8 cellular contexts compared by ENCODE assay signal in the genomic region with DNA sequence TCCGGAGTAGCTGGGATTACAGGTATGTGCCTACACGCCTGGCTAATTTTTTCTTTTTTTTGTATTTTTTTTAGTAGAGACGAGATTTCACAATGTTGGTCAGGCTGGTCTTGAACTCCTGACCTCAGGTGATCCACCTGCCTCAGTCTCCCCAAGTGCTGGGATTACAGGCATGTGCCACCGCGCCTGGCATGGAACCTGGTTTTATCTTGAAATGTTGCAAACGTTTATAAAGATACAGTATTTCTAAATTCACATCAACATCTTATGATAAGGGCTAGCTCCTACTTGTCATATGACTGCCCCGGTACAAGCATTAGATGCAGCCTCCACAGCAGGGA. TPM values are rescaled to one million over a fixed set of nuclear protein-coding genes. Genes with fewer than 3 reads are reported as not detected.
DNase-seq lines count a peak whose midpoint lies in the region; TF ChIP-seq lines count a peak whose summit lies in the region.

No MANE protein-coding gene starts in this region.

- TF ChIP-seq CTCF in C4-2B (conservative IDR thresholded peaks at IDR 0.05) (no peak), neural progenitor cell (IDR thresholded peaks at IDR 0.05) (no peak)

- peaks cover 15% of the 10 kb centered on the region for H3K4me1 Mint-ChIP-seq in neural progenitor cell

- H3K36me3 Mint-ChIP-seq in neural progenitor cell, result peaks cover 6% of the 10 kb centered on the region

- DNase-seq in MG63 (no peak), neural progenitor cell (ENCODE audit: low spot score) (no peak), superior temporal gyrus (ENCODE audit: extremely low spot score) (no peak), substantia nigra (lab: John Stamatoyannopoulos, UW) (no peak), dermis blood vessel endothelial cell (no peak), GM19240 (ENCODE audit: insufficient read length, low spot score) (no peak)

- peak overlapping the region; percentile 83 for H3K27ac Mint-ChIP-seq in neural progenitor cell

- H3K9me3 ChIP-seq in MG63 (no peaks in the 10 kb centered on the region), duodenal mucosa (ENCODE audit: control insufficient read depth in 1 of 2, low read length in 2 of 2) (no peaks in the 10 kb centered on the region), neural progenitor cell (ENCODE audit: low read depth) (no peaks in the 10 kb centered on the region)

- peak overlapping the region; percentile 96 for H3K27ac ChIP-seq in C4-2B
- peak overlapping the region; percentile 99 for H3K27ac ChIP-seq in duodenal mucosa (ENCODE audit: low read depth, low read length)
- peak overlapping the region; percentile 82 for H3K27ac ChIP-seq in neural progenitor cell
- no peak overlapping the region for H3K27ac ChIP-seq in substantia nigra (ENCODE audit: low read depth, low read length, poor library complexity, severe bottlenecking)

- H3K4me3 ChIP-seq in MG63 (peak overlapping the region; percentile 73), duodenal mucosa (ENCODE audit: low read depth in 1 of 2, low read length in 2 of 2) (peak overlapping the region; percentile 84 to 100), neural progenitor cell (peak overlapping the region; percentile 97)

- peaks cover 4% of the 10 kb centered on the region for H3K9me3 Mint-ChIP-seq in neural progenitor cell

- H3K4me3 Mint-ChIP-seq in neural progenitor cell, result peak overlapping the region; percentile 99

- H2AFZ ChIP-seq in neural progenitor cell (replicated peaks), result no peak overlapping the region

- H3F3A ChIP-seq in neural progenitor cell (ENCODE audit: low read depth), result peaks cover 25% of the 10 kb centered on the region

- H3K4me1 ChIP-seq in duodenal mucosa (ENCODE audit: control insufficient read depth in 1 of 2, insufficient read depth in 2 of 2, low read length in 2 of 2) (peaks cover 4 to 13% of the 10 kb centered on the region in 2 donors), neural progenitor cell (peaks cover 9% of the 10 kb centered on the region)

- H3K36me3 ChIP-seq in MG63, result peaks cover 7% of the 10 kb centered on the region
- H3K36me3 ChIP-seq in duodenal mucosa (ENCODE audit: control insufficient read depth in 1 of 2, insufficient read depth in 2 of 2, low read length in 2 of 2), result no peaks in the 10 kb centered on the region
- no peaks in the 10 kb centered on the region for H3K36me3 ChIP-seq in neural progenitor cell

- H3K27me3 Mint-ChIP-seq in neural progenitor cell (ENCODE audit: insufficient read depth, low read depth), result peaks cover 3% of the 10 kb centered on the region

- H3K4me2 ChIP-seq in neural progenitor cell, result peak overlapping the region; percentile 88

- H3K27me3 ChIP-seq in MG63 (no peaks in the 10 kb centered on the region), duodenal mucosa (ENCODE audit: control insufficient read depth in 1 of 2, insufficient read depth in 2 of 2, low read length in 2 of 2) (no peaks in the 10 kb centered on the region), neural progenitor cell (no peaks in the 10 kb centered on the region)

- H3K79me2 ChIP-seq in neural progenitor cell (ENCODE audit: low read depth), result peaks cover 45% of the 10 kb centered on the region

- H3K9ac ChIP-seq in duodenal mucosa (ENCODE audit: low read depth in 1 of 2, low read length in 2 of 2), result peak overlapping the region; percentile 71 to 100
- H3K9ac ChIP-seq in neural progenitor cell, result no peak overlapping the region

- H4K20me1 ChIP-seq in neural progenitor cell (ENCODE audit: low read depth), result peaks cover 30% of the 10 kb centered on the region

RNA-seq across cellular contexts. Expression of a gene that starts 1.5 kb away (rescaled TPM):
- total RNA-seq in MG63 (2014; rRNA removed; shearing (Covaris generic); ENCODE audit: low replicate concordance), result 93.5 and 95.1 TPM in 2 replicates
- total RNA-seq in neural progenitor cell (ENCODE audit: low replicate concordance), result 376 and 400 TPM in 2 replicates
- 203 and 267 TPM in 2 replicates for total RNA-seq in dermis blood vessel endothelial cell

RNA-seq across cellular contexts. Expression of a gene that starts 9.9 kb away (rescaled TPM):
- total RNA-seq in MG63 (2014; rRNA removed; shearing (Covaris generic); ENCODE audit: low replicate concordance), result 4.3 and 17.7 TPM in 2 replicates
- 10.3 and 23.6 TPM in 2 replicates for total RNA-seq in neural progenitor cell (ENCODE audit: low replicate concordance)
- total RNA-seq in dermis blood vessel endothelial cell, result 5.6 and 6.8 TPM in 2 replicates

RNA-seq across cellular contexts. Expression of a gene that starts 48.1 kb away (rescaled TPM):
- 1.2 and 6.5 TPM in 2 replicates for total RNA-seq in MG63 (2014; rRNA removed; shearing (Covaris generic); ENCODE audit: low replicate concordance)
- 19.8 and 26.4 TPM in 2 replicates for total RNA-seq in neural progenitor cell (ENCODE audit: low replicate concordance)
- total RNA-seq in dermis blood vessel endothelial cell, result 16.2 and 24.9 TPM in 2 replicates
